Comparison of ENCODE assay signal across 25 cellular contexts in the genomic region with DNA sequence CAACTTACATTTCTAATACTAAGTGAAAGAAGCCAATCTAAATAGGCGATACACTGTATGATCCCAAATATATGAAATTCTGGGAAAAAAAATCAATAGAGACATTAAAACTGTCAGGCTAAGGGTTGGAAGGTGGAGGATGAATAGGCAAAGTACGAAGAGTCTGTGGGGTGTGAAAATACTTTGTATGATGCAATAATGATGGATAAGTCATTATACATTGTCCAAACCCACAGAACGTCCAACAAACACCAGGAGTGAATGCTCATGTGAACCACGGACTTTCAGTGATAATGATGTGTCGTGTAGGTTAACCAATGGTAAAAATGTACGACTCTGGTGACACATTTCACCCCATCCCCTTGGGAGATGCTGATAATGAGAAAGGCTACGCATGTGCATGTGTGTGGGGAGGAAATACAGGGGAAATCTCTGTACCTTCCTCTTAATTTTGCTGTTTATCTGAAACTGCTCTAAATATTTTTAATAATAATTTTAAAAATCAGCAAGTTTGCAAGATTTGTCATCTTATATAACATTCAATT.
"Had no signal": no experiment of that assay in that cellular context is flagged by ENCODE, and none has a peak within 500 bp of the region (broad histone marks: within the 10 kb centered on the region; RNA-seq: fewer than 3 reads in every experiment).

No MANE protein-coding gene starts in this region.

- H3K27ac ChIP-seq: dorsolateral prefrontal cortex, epithelial cell of prostate, foreskin keratinocyte, gastroesophageal sphincter, heart right ventricle, left lung, neural progenitor cell, parathyroid adenoma, right atrium auricular region, sigmoid colon, stomach, thyroid gland, vagina had no signal

- H3K4me1 ChIP-seq: foreskin keratinocyte, gastroesophageal sphincter, heart right ventricle, left lung, parathyroid adenoma, right atrium auricular region, sigmoid colon, stomach, thyroid gland, vagina had no signal

- H3K27me3 ChIP-seq: dorsolateral prefrontal cortex, foreskin keratinocyte, gastroesophageal sphincter, heart right ventricle, left lung, neural progenitor cell, right atrium auricular region, sigmoid colon, stomach, thyroid gland, vagina had no signal

- H3K9me3 ChIP-seq: gastroesophageal sphincter, heart right ventricle, left lung, right atrium auricular region, sigmoid colon, stomach, thyroid gland, vagina had no signal

- H3K4me3 ChIP-seq: dorsolateral prefrontal cortex, gastroesophageal sphincter, heart right ventricle, left lung, neural progenitor cell, right atrium auricular region, sigmoid colon, stomach, thyroid gland, vagina had no signal

- FAIRE-seq: islet of Langerhans had no signal

- H3K36me3 ChIP-seq: gastroesophageal sphincter, heart right ventricle, left lung, neural progenitor cell, right atrium auricular region, sigmoid colon, stomach, thyroid gland, vagina had no signal

- DNase-seq: dorsolateral prefrontal cortex; effector CD4-positive, alpha-beta T cell; endodermal cell; foreskin keratinocyte; heart right ventricle; hippocampal formation; left cardiac atrium; left lung; mesendoderm; midbrain; naive thymus-derived CD4-positive, alpha-beta T cell; sigmoid colon; stimulated activated CD4-positive, alpha-beta T cell treated with anti-CD3 and anti-CD28 coated beads, Interleukin-2, amount 100 ng/mL, for 24 hours; stimulated activated CD4-positive, alpha-beta T cell treated with anti-CD3 and anti-CD28 coated beads, Interleukin-4, amount 100 ng/mL, for 24 hours; stimulated activated naive CD4-positive, alpha-beta T cell treated with Interleukin-2 at 50 U/mL for 16 hours; stomach; thyroid gland; trophoblast cell had no signal
